In genomic region chr5:102807878-102808502, GRCh38 we compare ENCODE assay signal across 7 cellular contexts. TPM values are rescaled to one million over a fixed set of nuclear protein-coding genes. Genes with fewer than 3 reads are reported as not detected.
DNase-seq lines count a peak whose midpoint lies in the region; FAIRE-seq and TF ChIP-seq lines count a peak whose summit lies in the region.

No MANE protein-coding gene starts in this region.

- H3K4me2 ChIP-seq in H1 (ENCODE audit: insufficient read depth in 1 of 2, low read depth in 2 of 2, low read length in 2 of 2) = no peak overlapping the region

- H3K18ac ChIP-seq in H1 (ENCODE audit: extremely low read depth, low read length) = no peak overlapping the region

- H2BK12ac ChIP-seq in H1 (ENCODE audit: low read depth, low read length) = no peak overlapping the region

- H2AFZ ChIP-seq in H1 (ENCODE audit: low read length) = no peak overlapping the region

- H2BK20ac ChIP-seq in H1 (ENCODE audit: low read length) = no peak overlapping the region

- H4K5ac ChIP-seq in H1 (ENCODE audit: insufficient read length, low read depth, low read length) = no peak overlapping the region

- H3K27me3 Mint-ChIP-seq in HFFc6 (ENCODE audit: insufficient read depth) = no peaks in the 10 kb centered on the region
- H3K27me3 Mint-ChIP-seq in MCF 10A (ENCODE audit: insufficient read depth, unreplicated experiment) = no peaks in the 10 kb centered on the region

- H3K9me3 ChIP-seq in H1 (ENCODE audit: insufficient read depth in 2 of 2, low read depth in 1 of 2, low read length in 1 of 2) = no peaks in the 10 kb centered on the region

- no peak for TF ChIP-seq POLR2A in H1 (IDR thresholded peaks at IDR 0.05; ENCODE audit: control extremely low read depth in 1 of 2, low read depth in 2 of 2, low read length in 2 of 2)

- H3K14ac ChIP-seq in H1 (ENCODE audit: insufficient read length) = no peak overlapping the region

- no peaks in the 10 kb centered on the region for H4K20me1 ChIP-seq in H1 (replicated peaks in 1 of 2; ENCODE audit: control insufficient read depth in 1 of 2, insufficient read depth in 2 of 2, low read length in 2 of 2)

- H2BK5ac ChIP-seq in H1 (ENCODE audit: low read depth, low read length) = no peak overlapping the region

- H3K4me1 Mint-ChIP-seq in HFFc6 (ENCODE audit: low read depth) = peaks cover 45% of the 10 kb centered on the region
- peaks cover 5% of the 10 kb centered on the region for H3K4me1 Mint-ChIP-seq in MCF 10A (ENCODE audit: insufficient read depth, unreplicated experiment)

- POLR2A ChIA-PET in H1 (lab: Charles Lee; ENCODE audit: partially characterized antibody) = interaction anchor here (1.3 kb wide), 1 partner anchor 9 kb away, joined by 4 read pairs; no protein-coding TSS in a partner anchor
- POLR2A ChIA-PET in MCF 10A (lab: Yijun Ruan, JAX) = interaction anchor here (1.9 kb wide), 1 partner anchor 9 kb away, joined by 5 read pairs; no protein-coding TSS in a partner anchor

- H2AK5ac ChIP-seq in H1 (ENCODE audit: low read depth, low read length) = no peak overlapping the region; the same call in 1 of the 2 replicates

- no peak overlapping the region for H4K91ac ChIP-seq in H1 (replicated peaks; ENCODE audit: insufficient read length, low read length)

- no peak overlapping the region for H3K4ac ChIP-seq in H1 (replicated peaks; ENCODE audit: insufficient read length, low read depth, low read length)

- no peak overlapping the region for H2BK15ac ChIP-seq in H1 (ENCODE audit: low read length)

- TF ChIP-seq EP300 in H1 (IDR thresholded peaks at IDR 0.05; ENCODE audit: borderline replicate concordance in 1 of 2, low read depth in 2 of 2, low read length in 2 of 2) = no peak

- no peak for TF ChIP-seq CTCF in HFFc6 (IDR thresholded peaks at IDR 0.05)
- no peak for TF ChIP-seq CTCF in H1 (IDR thresholded peaks at IDR 0.05; ENCODE audit: control extremely low read depth in 1 of 3, insufficient read depth in 1 of 3, low read depth in 1 of 3, low read length in 3 of 3)
- TF ChIP-seq CTCF in MCF 10A (IDR thresholded peaks at IDR 0.05; ENCODE audit: unreplicated experiment) = no peak

- no peaks in the 10 kb centered on the region for H3K27me3 ChIP-seq in H1 (replicated peaks in 1 of 4; ENCODE audit: control insufficient read depth in 3 of 4, extremely low read depth in 1 of 4, insufficient read depth in 3 of 4, low read length in 3 of 4)

- no peak overlapping the region for H2BK120ac ChIP-seq in H1 (replicated peaks; ENCODE audit: low read depth, low read length)

- peaks cover 0 to 9% (median 2%) of the 10 kb centered on the region in 4 experiments; a peak in 4 of 7 replicates for H3K4me1 ChIP-seq in H1 (replicated peaks in 1 of 4; ENCODE audit: control insufficient read depth in 3 of 4, insufficient read depth in 4 of 4, low read length in 3 of 4)

- peaks cover 5% of the 10 kb centered on the region; the same call in 1 of the 2 replicates for H3K36me3 Mint-ChIP-seq in HFFc6 (ENCODE audit: low read depth)
- no peaks in the 10 kb centered on the region for H3K36me3 Mint-ChIP-seq in MCF 10A (ENCODE audit: insufficient read depth, unreplicated experiment)

- CTCF ChIA-PET in H1 (lab: Charles Lee; ENCODE audit: partially characterized antibody) = no interaction called here
- CTCF ChIA-PET in MCF 10A (lab: Yijun Ruan, JAX) = no interaction called here

- no peak overlapping the region for H3K4me3 ChIP-seq in H1 (ENCODE audit: extremely low read depth in 1 of 4, insufficient read depth in 2 of 4, low read depth in 3 of 4, low read length in 4 of 4)

- intact Hi-C loops in MCF 10A (cut with micrococcal nuclease) = no loop called here

- peak; percentile 84 for FAIRE-seq in H1 (lab: Jason Lieb, UNC)

- 0 out of 2 replicates have a peak, but pooled peaks cover 2% of the 10 kb centered on the region for H3K79me1 ChIP-seq in H1 (ENCODE audit: low read depth, low read length)

- peak; percentile 68 for DNase-seq in HFFc6
- peak; percentile 67 for DNase-seq in NCI-H2196 treated with DMSO at 0.1 percent for 48 hours (lab: John Stamatoyannopoulos, UW; ENCODE audit: unreplicated experiment)
- DNase-seq in H1 (ENCODE audit: low read depth in 1 of 2, low spot score in 2 of 2) = no peak
- peak; percentile 44 for DNase-seq in retina
- DNase-seq in activated gamma-delta T cell treated with Interleukin-2 at 50 U/mL for 16 hours = no peak
- no peak for DNase-seq in MCF 10A (ENCODE audit: unreplicated experiment)
- no peak for DNase-seq in stimulated activated CD4-positive, alpha-beta T cell treated with anti-CD3 and anti-CD28 coated beads, Interleukin-1b, Interleukin-23, amount 100 ng/mL, for 48 hours

- no peak overlapping the region for H3K56ac ChIP-seq in H1 (replicated peaks; ENCODE audit: insufficient read length, low read depth, low read length)

- H3K9ac ChIP-seq in H1 (replicated peaks in 1 of 4; ENCODE audit: extremely low read depth in 1 of 4, low read depth in 3 of 4, low read length in 3 of 4) = no peak overlapping the region

- H3K23me2 ChIP-seq in H1 (ENCODE audit: low read depth, low read length) = no peaks in the 10 kb centered on the region

- no peak overlapping the region for H4K8ac ChIP-seq in H1 (ENCODE audit: extremely low read depth, insufficient read depth, low read length)

- no TSS peak for BruUV-seq in MCF 10A (replicated peaks; lab: Mats Ljungman, UMichigan)

- H3K4me3 Mint-ChIP-seq in HFFc6 (no peak overlapping the region), MCF 10A (ENCODE audit: unreplicated experiment) (no peak overlapping the region)

- no peaks in the 10 kb centered on the region for H3K36me3 ChIP-seq in H1 (ENCODE audit: control insufficient read depth in 2 of 4, insufficient read depth in 4 of 4, low read length in 3 of 4)

- H3K27ac ChIP-seq in H1 (ENCODE audit: low read depth, low read length) = no peak overlapping the region

- H3K27ac Mint-ChIP-seq in HFFc6 (peak overlapping the region; percentile 59), MCF 10A (ENCODE audit: low read depth, unreplicated experiment) (no peak overlapping the region)

- no peak for TF ChIP-seq RAD21 in H1 (IDR thresholded peaks at IDR 0.05 in 1 of 2, conservative IDR thresholded peaks at IDR 0.05 in 1 of 2; ENCODE audit: low read depth in 2 of 2, low read length in 2 of 2)

- WGBS in H1 (ENCODE audit: extremely low coverage in 1 of 2, insufficient coverage in 1 of 2, insufficient read length in 1 of 2, insufficient replicate concordance in 2 of 2, low coverage in 1 of 2, low lambda C conversion rate in 2 of 2, missing lambda C conversion rate in 1 of 2), 2 experiments = 70% methylated on average over 7 of the region's 7 CpGs; no CpG with 5 or more reads in 1 of the 2 experiments

- H3K9me3 Mint-ChIP-seq in HFFc6 (no peaks in the 10 kb centered on the region), MCF 10A (ENCODE audit: unreplicated experiment) (no peaks in the 10 kb centered on the region)

- H3K23ac ChIP-seq in H1 (ENCODE audit: insufficient read length) = no peak overlapping the region

- H3K79me2 ChIP-seq in H1 (ENCODE audit: control insufficient read depth in 1 of 2, insufficient read depth in 2 of 2, low read length in 2 of 2) = no peaks in the 10 kb centered on the region

TF ChIP-seq in H1, 55 proteins besides CTCF, POLR2A, EP300 and RAD21 (continues in another document):
- TF ChIP-seq CEBPB (IDR thresholded peaks at IDR 0.05; ENCODE audit: low read depth, low read length) (no peak), KDM4A (IDR thresholded peaks at IDR 0.05; ENCODE audit: low read depth, low read length, severe bottlenecking) (no peak), TAF1 (IDR thresholded peaks at IDR 0.05; ENCODE audit: low read depth, low read length) (no peak), RFX5 (IDR thresholded peaks at IDR 0.05; ENCODE audit: borderline replicate concordance, low read depth, low read length) (no peak), MAFK (IDR thresholded peaks at IDR 0.05; ENCODE audit: low read depth, low read length) (no peak), SP1 (IDR thresholded peaks at IDR 0.05; ENCODE audit: low read depth, low read length) (no peak), SUZ12 (IDR thresholded peaks at IDR 0.05; ENCODE audit: low read length) (no peak), SIRT6 (IDR thresholded peaks at IDR 0.05; ENCODE audit: low read length) (no peak)

RNA-seq across cellular contexts. Expression of gene PAM, which starts 52.9 kb away (rescaled TPM):
- total RNA-seq in HFFc6 (2021; fragmentation: NEBNext Ultra II Directional; extraction: Animal tissue kit (Norgen Biotek cat#: 25700)) = 100 to 1,000 TPM; 164 to 266 (median 182) TPM
- total RNA-seq in H1 (2021; fragmentation: NEBNext Ultra II Directional; extraction: Animal tissue kit (Norgen Biotek cat#: 25700)) = 67.7 and 67.8 TPM in 2 replicates
- polyA plus RNA-seq in H1 (2011; rRNA removed) = 30.4 and 32.5 TPM in 2 replicates
- polyA plus RNA-seq in H1 (2011; cell fraction: cytosol; rRNA removed) = 30.3 TPM
- polyA plus RNA-seq in H1 (2011; cell fraction: nucleus; rRNA removed) = 27.6 TPM
- 30.7 to 44.4 TPM (median 35.2 TPM) in 4 replicates for polyA plus RNA-seq in H1 (2012, experiment 1 of 2)
- 5.3 TPM for polyA plus RNA-seq in H1 (2012, experiment 2 of 2)
- 63.2 TPM for polyA plus RNA-seq in H1 (2013, experiment 1 of 2)
- polyA plus RNA-seq in H1 (2013, experiment 2 of 2) = 68.4 TPM
- 41.9 and 71.9 TPM in 2 replicates for polyA minus RNA-seq in H1 (2011; rRNA and poly(A)+ RNA removed)
- 33.3 TPM for polyA minus RNA-seq in H1 (2011; cell fraction: cytosol; rRNA and poly(A)+ RNA removed)
- polyA minus RNA-seq in H1 (2011; cell fraction: nucleus; rRNA and poly(A)+ RNA removed) = 83.2 TPM
- 60.3 and 64.3 TPM in 2 replicates for total RNA-seq in MCF 10A (2022)

Comparison
In these comparisons a context has a peak if more than half of its experiments do, and no peak if none do; other contexts are left out.
1. DNase-seq: peak in HFFc6 (single experiment), NCI-H2196 treated with DMSO at 0.1 percent for 48 hours (single experiment) and retina (single experiment); none in H1 (0 of 2), activated gamma-delta T cell treated with Interleukin-2 at 50 U/mL for 16 hours (single experiment), MCF 10A (single experiment) and stimulated activated CD4-positive, alpha-beta T cell treated with anti-CD3 and anti-CD28 coated beads, Interleukin-1b, Interleukin-23, amount 100 ng/mL, for 48 hours (single experiment).